Comparison of ENCODE assay signal across 8 cellular contexts in genomic region chr11:110349109-110349996, GRCh38. TPM values are rescaled to one million over a fixed set of nuclear protein-coding genes. Genes with fewer than 3 reads are reported as not detected.
DNase-seq lines count a peak whose midpoint lies in the region; ATAC-seq and TF ChIP-seq lines count a peak whose summit lies in the region.

No MANE protein-coding gene starts in this region.

- H4K20me1 ChIP-seq in osteoblast (ENCODE audit: insufficient read depth, low read length), result no peaks in the 10 kb centered on the region

- no peak overlapping the region for H3K27ac ChIP-seq in osteoblast (ENCODE audit: low read depth, low read length)
- peak overlapping the region in 2 of 4 donors; percentile 4 to 24 for H3K27ac ChIP-seq in gastrocnemius medialis
- H3K27ac ChIP-seq in uterus, result no peak overlapping the region

- TF ChIP-seq CTCF in osteoblast (IDR thresholded peaks at IDR 0.05; ENCODE audit: extremely low read depth, low read depth, low read length) (no peak), gastrocnemius medialis (IDR thresholded peaks at IDR 0.05 in 4 of 5, conservative IDR thresholded peaks at IDR 0.05 in 1 of 5) (no peak), uterus (IDR thresholded peaks at IDR 0.05) (no peak)

- in situ Hi-C loops in gastrocnemius medialis (cut with MboI; ENCODE audit: low sequenced_read_pairs in 4 of 4), result no loop called here

- TF ChIP-seq POLR2A in gastrocnemius medialis (IDR thresholded peaks at IDR 0.05) (no peak), uterus (IDR thresholded peaks at IDR 0.05) (no peak)

- no peaks in the 10 kb centered on the region for H3K79me2 ChIP-seq in osteoblast (ENCODE audit: insufficient read depth, low read length)

- H3K9me3 ChIP-seq in osteoblast (ENCODE audit: low read depth, low read length) (no peaks in the 10 kb centered on the region), gastrocnemius medialis (no peaks in the 10 kb centered on the region), uterus (no peaks in the 10 kb centered on the region)

- H3K36me3 ChIP-seq in osteoblast (ENCODE audit: insufficient read depth, low read length) (no peaks in the 10 kb centered on the region), gastrocnemius medialis (no peaks in the 10 kb centered on the region), uterus (no peaks in the 10 kb centered on the region)

- H3K27me3 ChIP-seq in osteoblast (ENCODE audit: insufficient read depth, low read length), result no peaks in the 10 kb centered on the region
- H3K27me3 ChIP-seq in gastrocnemius medialis, result no peaks in the 10 kb centered on the region
- no peaks in the 10 kb centered on the region for H3K27me3 ChIP-seq in uterus

- ATAC-seq in HG03039 (IDR thresholded peaks at IDR 0.05; ENCODE audit: unreplicated experiment), result peak; percentile 71
- no peak for ATAC-seq in gastrocnemius medialis

- intact Hi-C loops in gastrocnemius medialis (cut with DNase I; ENCODE audit: low total_unique reads), result no loop called here
- intact Hi-C loops in uterus (cut with DNase I; ENCODE audit: low total_unique reads), result no loop called here

- DNase-seq in GM19240 (ENCODE audit: insufficient read length, low spot score), result peak; percentile 22
- peak; percentile 25 to 43 for DNase-seq in activated CD4-positive, alpha-beta T cell treated with anti-CD3 and anti-CD28 coated beads, Interleukin-2, amount 50 U/mL, for 4 hours
- DNase-seq in osteoblast (ENCODE audit: insufficient read length, low spot score, missing footprints), result no peak
- no peak for DNase-seq in gastrocnemius medialis
- no peak for DNase-seq in SK-N-DZ (ENCODE audit: low spot score)
- DNase-seq in uterus, result no peak
- no peak for DNase-seq in middle frontal gyrus (ENCODE audit: extremely low spot score, low spot score)

- no peaks in the 10 kb centered on the region for H3K4me1 ChIP-seq in osteoblast (ENCODE audit: insufficient read depth, low read length)
- H3K4me1 ChIP-seq in gastrocnemius medialis, result no peaks in the 10 kb centered on the region
- no peaks in the 10 kb centered on the region for H3K4me1 ChIP-seq in uterus

- peak overlapping the region; percentile 28 for H2AFZ ChIP-seq in osteoblast (ENCODE audit: low read length)

- no peak overlapping the region for H3K4me2 ChIP-seq in osteoblast (ENCODE audit: insufficient read depth, low read length)

- H3K4me3 ChIP-seq in osteoblast (ENCODE audit: insufficient read depth, low read length) (no peak overlapping the region), gastrocnemius medialis (no peak overlapping the region), uterus (no peak overlapping the region)

RNA-seq across cellular contexts. Expression of gene RDX, which starts 52.9 kb away (rescaled TPM):
- total RNA-seq in osteoblast (70.1 and 79.3 TPM in 2 replicates), gastrocnemius medialis (100 to 1,000 TPM in 3 of 4 donors, 10 to 100 TPM in 1; 95.7 to 140 (median 115) TPM), uterus (100 to 1,000 TPM in 2 of 4 donors, 10 to 100 TPM in 2; 38.5 to 115 (median 97.7) TPM)
- 27.3 and 31.2 TPM in 2 replicates for polyA plus RNA-seq in SK-N-DZ (2014; cell fraction: cytosol; rRNA removed)
- polyA plus RNA-seq in SK-N-DZ (2014; cell fraction: nucleus; rRNA removed), result 11.9 and 16.3 TPM in 2 replicates

Comparison
In these comparisons a context has a peak if more than half of its experiments do, and no peak if none do; other contexts are left out.
1. DNase-seq: peak in GM19240 (single experiment) and activated CD4-positive, alpha-beta T cell treated with anti-CD3 and anti-CD28 coated beads, Interleukin-2, amount 50 U/mL, for 4 hours (2 of 2); none in osteoblast (single experiment), gastrocnemius medialis (0 of 2), SK-N-DZ (single experiment), uterus (0 of 2) and middle frontal gyrus (single experiment).